20 cellular contexts compared by ENCODE assay signal in the genomic region with DNA sequence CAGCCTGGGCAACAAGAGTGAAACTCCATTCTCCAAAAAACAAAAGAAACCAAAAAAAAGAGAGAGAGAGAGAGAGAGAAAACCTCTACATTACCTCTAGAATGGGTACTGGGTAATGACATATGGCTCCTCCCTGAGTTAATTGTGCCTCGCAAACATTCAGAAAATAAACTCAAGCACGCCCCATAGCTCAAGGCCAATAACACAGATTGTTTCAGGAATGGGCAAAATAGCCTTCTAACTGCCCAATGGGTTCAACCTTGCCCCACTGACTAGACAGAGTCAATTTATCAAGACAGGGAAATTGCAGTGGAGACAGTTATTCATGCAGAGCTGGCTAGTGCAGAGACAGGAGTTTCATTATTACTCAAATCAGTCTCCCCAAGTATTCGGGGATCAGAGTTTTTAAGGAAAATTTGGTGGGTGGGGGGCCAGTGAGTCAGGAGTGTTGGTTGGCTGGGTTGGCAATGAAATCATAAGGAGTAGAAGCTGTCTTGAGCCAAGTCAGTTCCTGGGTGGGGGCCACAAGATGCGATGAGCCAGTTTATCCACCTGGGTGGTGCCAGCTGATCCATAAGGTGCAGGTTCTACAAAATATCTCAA. TPM values are rescaled to one million over a fixed set of nuclear protein-coding genes. Genes with fewer than 3 reads are reported as not detected.
DNase-seq lines count a peak whose midpoint lies in the region; ATAC-seq, FAIRE-seq and TF ChIP-seq lines count a peak whose summit lies in the region.
"Had no signal": no experiment of that assay in that cellular context is flagged by ENCODE, and none has a peak within 500 bp of the region (broad histone marks: within the 10 kb centered on the region; RNA-seq: fewer than 3 reads in every experiment).

No MANE protein-coding gene starts in this region.

- peaks cover 4% of the 10 kb centered on the region for H3K36me3 Mint-ChIP-seq in activated CD4-positive, alpha-beta T cell treated with anti-CD3 and anti-CD28 coated beads for 36 hours (ENCODE audit: low read depth)
- peaks cover 1% of the 10 kb centered on the region for H3K36me3 Mint-ChIP-seq in activated T-helper 17 cell treated with anti-CD3 and anti-CD28 coated beads, Interleukin-2, amount 50 U/mL, for 72 hours (ENCODE audit: low read depth)
- H3K36me3 Mint-ChIP-seq in CD8-positive, alpha-beta T cell: no peaks in the 10 kb centered on the region
- no peaks in the 10 kb centered on the region for H3K36me3 Mint-ChIP-seq in natural killer cell treated with Interleukin-12 subunit alpha and Interleukin-12 subunit beta and Interleukin-15 and Interleukin-18, amount 100 ng/mL, for 72 hours
- H3K36me3 Mint-ChIP-seq: memory B cell had no signal

- H3K9me3 ChIP-seq in small intestine (ENCODE audit: control insufficient read depth, low read depth): no peaks in the 10 kb centered on the region
- no peaks in the 10 kb centered on the region for H3K9me3 ChIP-seq in CD8-positive, alpha-beta T cell (ENCODE audit: low read length)
- H3K9me3 ChIP-seq: esophagus squamous epithelium, gastroesophageal sphincter, HAP-1, upper lobe of left lung had no signal

- no peaks in the 10 kb centered on the region for H3K36me3 ChIP-seq in small intestine (ENCODE audit: control insufficient read depth in 2 of 2, insufficient read depth in 2 of 2, low read length in 2 of 2)
- H3K36me3 ChIP-seq in CD8-positive, alpha-beta T cell (ENCODE audit: insufficient read depth, low read length): no peaks in the 10 kb centered on the region
- H3K36me3 ChIP-seq: brain microvascular endothelial cell, gastroesophageal sphincter, HAP-1, upper lobe of left lung had no signal

- DNase-seq in activated CD4-positive, alpha-beta T cell treated with anti-CD3 and anti-CD28 coated beads for 36 hours: peak; percentile 62
- DNase-seq in activated CD4-positive, alpha-beta T cell treated with anti-CD3 and anti-CD28 coated beads, Interleukin-2, amount 50 U/mL, for 1 hour: no peak
- DNase-seq in GM18507 (ENCODE audit: extremely low spot score, insufficient read length, low read depth) (no peak), small intestine (no peak)
- peak; percentile 13 for DNase-seq in stimulated activated CD4-positive, alpha-beta T cell treated with anti-CD3 and anti-CD28 coated beads, Interleukin-4, amount 100 ng/mL, for 1 hour
- no peak for DNase-seq in CD8-positive, alpha-beta T cell
- DNase-seq in natural killer cell treated with Interleukin-12 subunit alpha and Interleukin-12 subunit beta and Interleukin-15 and Interleukin-18, amount 100 ng/mL, for 72 hours (ENCODE audit: low spot score): no peak
- DNase-seq: 8988T, AML-193, brain microvascular endothelial cell, esophagus squamous epithelium, kidney glomerular epithelial cell, NCI-H1105, upper lobe of left lung had no signal

- no peak overlapping the region for H3K27ac Mint-ChIP-seq in activated CD4-positive, alpha-beta T cell treated with anti-CD3 and anti-CD28 coated beads for 36 hours
- peak overlapping the region; percentile 47 for H3K27ac Mint-ChIP-seq in activated T-helper 17 cell treated with anti-CD3 and anti-CD28 coated beads, Interleukin-2, amount 50 U/mL, for 72 hours
- no peak overlapping the region for H3K27ac Mint-ChIP-seq in CD8-positive, alpha-beta T cell
- no peak overlapping the region for H3K27ac Mint-ChIP-seq in natural killer cell treated with Interleukin-12 subunit alpha and Interleukin-12 subunit beta and Interleukin-15 and Interleukin-18, amount 100 ng/mL, for 72 hours
- H3K27ac Mint-ChIP-seq: memory B cell had no signal

- no peak overlapping the region for H3K27ac ChIP-seq in small intestine (ENCODE audit: low read depth in 1 of 2, low read length in 1 of 2)
- no peak overlapping the region for H3K27ac ChIP-seq in CD8-positive, alpha-beta T cell (ENCODE audit: low read depth, low read length)
- H3K27ac ChIP-seq: brain microvascular endothelial cell, esophagus squamous epithelium, gastroesophageal sphincter, upper lobe of left lung had no signal

- peaks cover 8% of the 10 kb centered on the region for H3K27me3 Mint-ChIP-seq in activated CD4-positive, alpha-beta T cell treated with anti-CD3 and anti-CD28 coated beads for 36 hours
- H3K27me3 Mint-ChIP-seq in activated T-helper 17 cell treated with anti-CD3 and anti-CD28 coated beads, Interleukin-2, amount 50 U/mL, for 72 hours: peaks cover 9% of the 10 kb centered on the region
- H3K27me3 Mint-ChIP-seq in CD8-positive, alpha-beta T cell (ENCODE audit: low read depth): peaks cover 4% of the 10 kb centered on the region
- H3K27me3 Mint-ChIP-seq in natural killer cell treated with Interleukin-12 subunit alpha and Interleukin-12 subunit beta and Interleukin-15 and Interleukin-18, amount 100 ng/mL, for 72 hours: peaks cover 34 to 61% of the 10 kb centered on the region in 2 donors

- no peaks in the 10 kb centered on the region for H3K27me3 ChIP-seq in small intestine (ENCODE audit: control insufficient read depth in 2 of 2, insufficient read depth in 2 of 2, low read length in 2 of 2)
- no peaks in the 10 kb centered on the region for H3K27me3 ChIP-seq in CD8-positive, alpha-beta T cell (ENCODE audit: insufficient read depth, low read length)
- H3K27me3 ChIP-seq: brain microvascular endothelial cell, upper lobe of left lung had no signal

- peak; percentile 87 for FAIRE-seq in GM18507 (lab: Jason Lieb, UNC)
- no peak for FAIRE-seq in small intestine (lab: Jason Lieb, UNC)
- FAIRE-seq: colon had no signal

- 62 to 72% (median 71%) methylated on average over 4 of the region's 4 CpGs for WGBS in small intestine, 3 donors

- peaks cover 67% of the 10 kb centered on the region for H3K4me1 Mint-ChIP-seq in activated CD4-positive, alpha-beta T cell treated with anti-CD3 and anti-CD28 coated beads for 36 hours
- peaks cover 17% of the 10 kb centered on the region for H3K4me1 Mint-ChIP-seq in activated T-helper 17 cell treated with anti-CD3 and anti-CD28 coated beads, Interleukin-2, amount 50 U/mL, for 72 hours
- H3K4me1 Mint-ChIP-seq in CD8-positive, alpha-beta T cell (ENCODE audit: low read depth): peaks cover 30% of the 10 kb centered on the region
- peaks cover 23 to 28% of the 10 kb centered on the region in 2 donors for H3K4me1 Mint-ChIP-seq in natural killer cell treated with Interleukin-12 subunit alpha and Interleukin-12 subunit beta and Interleukin-15 and Interleukin-18, amount 100 ng/mL, for 72 hours (ENCODE audit: low read depth in 2 of 2)

- intact Hi-C loops in activated CD4-positive, alpha-beta T cell treated with anti-CD3 and anti-CD28 coated beads for 36 hours (cut with DNase I, micrococcal nuclease): loop anchor here in 1 of 2 experiments (10.0 kb wide), 1 partner anchor 463 kb away; no protein-coding TSS in a partner anchor
- intact Hi-C loops in CD8-positive, alpha-beta T cell (cut with DNase I, micrococcal nuclease): no loop called here

- TF ChIP-seq CTCF in CD8-positive, alpha-beta T cell (IDR thresholded peaks at IDR 0.05): no peak

- peak; percentile 59 for ATAC-seq in activated CD4-positive, alpha-beta T cell treated with anti-CD3 and anti-CD28 coated beads for 36 hours
- peak; percentile 82 for ATAC-seq in activated T-helper 17 cell treated with anti-CD3 and anti-CD28 coated beads, Interleukin-2, amount 50 U/mL, for 72 hours (replicated peaks)
- ATAC-seq in CD8-positive, alpha-beta T cell: no peak
- no peak for ATAC-seq in natural killer cell treated with Interleukin-12 subunit alpha and Interleukin-12 subunit beta and Interleukin-15 and Interleukin-18, amount 100 ng/mL, for 72 hours
- ATAC-seq: gastroesophageal sphincter, SK-N-SH treated with all-trans-retinoic acid at 6 μM for 48 hours had no signal

- H3K9me3 Mint-ChIP-seq in activated CD4-positive, alpha-beta T cell treated with anti-CD3 and anti-CD28 coated beads for 36 hours (ENCODE audit: low read depth): peaks cover 2% of the 10 kb centered on the region
- no peaks in the 10 kb centered on the region for H3K9me3 Mint-ChIP-seq in activated T-helper 17 cell treated with anti-CD3 and anti-CD28 coated beads, Interleukin-2, amount 50 U/mL, for 72 hours
- H3K9me3 Mint-ChIP-seq in CD8-positive, alpha-beta T cell: no peaks in the 10 kb centered on the region
- H3K9me3 Mint-ChIP-seq in natural killer cell treated with Interleukin-12 subunit alpha and Interleukin-12 subunit beta and Interleukin-15 and Interleukin-18, amount 100 ng/mL, for 72 hours: no peaks in the 10 kb centered on the region
- H3K9me3 Mint-ChIP-seq: memory B cell had no signal

- POLR2A ChIA-PET in activated CD4-positive, alpha-beta T cell treated with anti-CD3 and anti-CD28 coated beads for 36 hours (lab: Charles Lee): no interaction called here
- POLR2A ChIA-PET in CD8-positive, alpha-beta T cell (lab: Charles Lee): interaction anchor here (0.6 to 1.0 kb wide), 2 partner anchors 18 to 46 kb away, joined by 3 read pairs; no protein-coding TSS in a partner anchor

- H3K4me3 Mint-ChIP-seq in activated CD4-positive, alpha-beta T cell treated with anti-CD3 and anti-CD28 coated beads for 36 hours: no peak overlapping the region
- peak overlapping the region; percentile 13 for H3K4me3 Mint-ChIP-seq in activated T-helper 17 cell treated with anti-CD3 and anti-CD28 coated beads, Interleukin-2, amount 50 U/mL, for 72 hours
- H3K4me3 Mint-ChIP-seq in CD8-positive, alpha-beta T cell: no peak overlapping the region
- no peak overlapping the region for H3K4me3 Mint-ChIP-seq in natural killer cell treated with Interleukin-12 subunit alpha and Interleukin-12 subunit beta and Interleukin-15 and Interleukin-18, amount 100 ng/mL, for 72 hours
- H3K4me3 Mint-ChIP-seq: memory B cell had no signal

- H3K4me3 ChIP-seq in small intestine (ENCODE audit: low read depth in 1 of 2, low read length in 2 of 2): no peak overlapping the region
- H3K4me3 ChIP-seq in CD8-positive, alpha-beta T cell (ENCODE audit: low read depth, low read length): no peak overlapping the region
- H3K4me3 ChIP-seq: esophagus squamous epithelium, gastroesophageal sphincter, HAP-1, upper lobe of left lung had no signal

- CTCF ChIA-PET in activated CD4-positive, alpha-beta T cell treated with anti-CD3 and anti-CD28 coated beads for 36 hours (lab: Charles Lee): interaction anchor here (0.8 to 11.2 kb wide), 8 partner anchors 7 to 97 kb away, joined by 3 to 105 read pairs (median 4); no protein-coding TSS in a partner anchor
- CTCF ChIA-PET in CD8-positive, alpha-beta T cell (lab: Charles Lee): interaction anchor here (1.0 to 1.9 kb wide), 3 partner anchors 9 to 46 kb away, joined by 3 to 8 read pairs (median 6); no protein-coding TSS in a partner anchor

- H3K4me1 ChIP-seq in small intestine (ENCODE audit: control insufficient read depth in 2 of 2, insufficient read depth in 1 of 2, low read depth in 1 of 2, low read length in 1 of 2): peaks cover 0 to 3% of the 10 kb centered on the region in 2 donors
- peaks cover 18% of the 10 kb centered on the region for H3K4me1 ChIP-seq in CD8-positive, alpha-beta T cell (ENCODE audit: insufficient read depth, low read length)
- H3K4me1 ChIP-seq: esophagus squamous epithelium, gastroesophageal sphincter, upper lobe of left lung had no signal

RNA-seq across cellular contexts. Expression of a gene that starts 25.1 kb away (rescaled TPM):
- 1 to 10 TPM; 1.6 to 1.8 TPM for total RNA-seq in activated CD4-positive, alpha-beta T cell treated with anti-CD3 and anti-CD28 coated beads for 36 hours
- total RNA-seq in activated T-helper 17 cell treated with anti-CD3 and anti-CD28 coated beads, Interleukin-2, amount 50 U/mL, for 72 hours: 1 to 10 TPM; 1.3 to 3.9 TPM
- 1 to 10 TPM; 2.2 to 5.3 (median 3.5) TPM for polyA plus RNA-seq in small intestine
- 1 to 10 TPM in 1 of 2 experiments, under 1 TPM in 1; 0.64 to 1.3 TPM for total RNA-seq in CD8-positive, alpha-beta T cell
- total RNA-seq in natural killer cell treated with Interleukin-12 subunit alpha and Interleukin-12 subunit beta and Interleukin-15 and Interleukin-18, amount 100 ng/mL, for 72 hours: 1 to 10 TPM in 1 of 2 donors, under 1 TPM in 1; 0.21 to 2.0 TPM

RNA-seq across cellular contexts. Expression of a gene that starts 25.2 kb away (rescaled TPM):
- under 1 TPM; 0.16 to 0.30 TPM for total RNA-seq in activated CD4-positive, alpha-beta T cell treated with anti-CD3 and anti-CD28 coated beads for 36 hours
- under 1 TPM in 1 of 2 donors, not detected in 1; 0.24 TPM for total RNA-seq in activated T-helper 17 cell treated with anti-CD3 and anti-CD28 coated beads, Interleukin-2, amount 50 U/mL, for 72 hours
- 10 to 100 TPM in 1 of 3 donors, 1 to 10 TPM in 2; 1.4 to 10.5 (median 4.1) TPM for polyA plus RNA-seq in small intestine
- total RNA-seq in CD8-positive, alpha-beta T cell: not detected
- total RNA-seq in natural killer cell treated with Interleukin-12 subunit alpha and Interleukin-12 subunit beta and Interleukin-15 and Interleukin-18, amount 100 ng/mL, for 72 hours: not detected

Comparison
In these comparisons a context has a peak if more than half of its experiments do, and no peak if none do; other contexts are left out.
1. DNase-seq: peak in activated CD4-positive, alpha-beta T cell treated with anti-CD3 and anti-CD28 coated beads for 36 hours (single experiment) and stimulated activated CD4-positive, alpha-beta T cell treated with anti-CD3 and anti-CD28 coated beads, Interleukin-4, amount 100 ng/mL, for 1 hour (single experiment); none in activated CD4-positive, alpha-beta T cell treated with anti-CD3 and anti-CD28 coated beads, Interleukin-2, amount 50 U/mL, for 1 hour (single experiment), GM18507 (single experiment), small intestine (single experiment), CD8-positive, alpha-beta T cell (0 of 7) and natural killer cell treated with Interleukin-12 subunit alpha and Interleukin-12 subunit beta and Interleukin-15 and Interleukin-18, amount 100 ng/mL, for 72 hours (single experiment).
2. ATAC-seq: peak in activated CD4-positive, alpha-beta T cell treated with anti-CD3 and anti-CD28 coated beads for 36 hours (single experiment) and activated T-helper 17 cell treated with anti-CD3 and anti-CD28 coated beads, Interleukin-2, amount 50 U/mL, for 72 hours (single experiment); none in CD8-positive, alpha-beta T cell (single experiment) and natural killer cell treated with Interleukin-12 subunit alpha and Interleukin-12 subunit beta and Interleukin-15 and Interleukin-18, amount 100 ng/mL, for 72 hours (0 of 2).